8 cellular contexts compared by ENCODE assay signal in genomic region chr2:7097353-7097895, GRCh38.
DNase-seq lines count a peak whose midpoint lies in the region; ATAC-seq and TF ChIP-seq lines count a peak whose summit lies in the region.

No MANE protein-coding gene starts in this region.

- H3K4me3 ChIP-seq in OCI-LY3 (ENCODE audit: low read length) (peak overlapping the region; percentile 69), esophagus squamous epithelium (peak overlapping the region in 1 of 4 donors; percentile 48)

- H3K36me3 ChIP-seq in OCI-LY3 (replicated peaks; ENCODE audit: low read depth, low read length) (no peaks in the 10 kb centered on the region), esophagus squamous epithelium (no peaks in the 10 kb centered on the region)

- H3K27me3 ChIP-seq in OCI-LY3 (ENCODE audit: low read depth, low read length) (peaks cover 10% of the 10 kb centered on the region), esophagus squamous epithelium (no peaks in the 10 kb centered on the region)

- no peaks in the 10 kb centered on the region for H3K9me3 Mint-ChIP-seq in natural killer cell treated with Interleukin-12 subunit alpha and Interleukin-12 subunit beta and Interleukin-15 and Interleukin-18, amount 100 ng/mL, for 72 hours

- H3K9me3 ChIP-seq in OCI-LY3 (ENCODE audit: insufficient read depth, low read length) (0 out of 2 replicates have a peak, but pooled peaks cover 3% of the 10 kb centered on the region), esophagus squamous epithelium (no peaks in the 10 kb centered on the region)

- H3K4me1 Mint-ChIP-seq in natural killer cell treated with Interleukin-12 subunit alpha and Interleukin-12 subunit beta and Interleukin-15 and Interleukin-18, amount 100 ng/mL, for 72 hours (ENCODE audit: low read depth in 2 of 2), result peaks cover 5 to 10% of the 10 kb centered on the region in 2 donors

- TF ChIP-seq POLR2A in esophagus squamous epithelium (IDR thresholded peaks at IDR 0.05), result no peak

- ATAC-seq in GM21529 (IDR thresholded peaks at IDR 0.05; ENCODE audit: unreplicated experiment), result peak; percentile 93
- ATAC-seq in natural killer cell treated with Interleukin-12 subunit alpha and Interleukin-12 subunit beta and Interleukin-15 and Interleukin-18, amount 100 ng/mL, for 72 hours, result peak; percentile 86 to 88

- H3K27ac Mint-ChIP-seq in natural killer cell treated with Interleukin-12 subunit alpha and Interleukin-12 subunit beta and Interleukin-15 and Interleukin-18, amount 100 ng/mL, for 72 hours, result no peak overlapping the region

- 2 to 3% methylated on average over 18 of the region's 18 CpGs for WGBS in esophagus squamous epithelium, 2 donors

- H2AFZ ChIP-seq in OCI-LY3 (ENCODE audit: low read depth, low read length), result peak overlapping the region; percentile 87

- TF ChIP-seq CTCF in OCI-LY3 (IDR thresholded peaks at IDR 0.05; ENCODE audit: low read depth, low read length) (peak; percentile 96), esophagus squamous epithelium (IDR thresholded peaks at IDR 0.05) (peak; percentile 89 to 98 (median 94))

- H3K9ac ChIP-seq in OCI-LY3 (ENCODE audit: low read length), result peak overlapping the region; percentile 31; the same call in 1 of the 2 replicates

- intact Hi-C loops in esophagus squamous epithelium (cut with DNase I), result no loop called here

- H3K36me3 Mint-ChIP-seq in natural killer cell treated with Interleukin-12 subunit alpha and Interleukin-12 subunit beta and Interleukin-15 and Interleukin-18, amount 100 ng/mL, for 72 hours, result no peaks in the 10 kb centered on the region

- peak overlapping the region; percentile 73 for H3K4me3 Mint-ChIP-seq in natural killer cell treated with Interleukin-12 subunit alpha and Interleukin-12 subunit beta and Interleukin-15 and Interleukin-18, amount 100 ng/mL, for 72 hours

- H3K4me1 ChIP-seq in OCI-LY3 (ENCODE audit: low read length), result peaks cover 13% of the 10 kb centered on the region
- H3K4me1 ChIP-seq in esophagus squamous epithelium, result peaks cover 0 to 9% (median 3%) of the 10 kb centered on the region in 3 donors

- H3K79me2 ChIP-seq in OCI-LY3 (ENCODE audit: low read length), result no peaks in the 10 kb centered on the region

- H3K4me2 ChIP-seq in OCI-LY3 (ENCODE audit: low read length), result peak overlapping the region; percentile 86

- no peaks in the 10 kb centered on the region for H4K20me1 ChIP-seq in OCI-LY3 (ENCODE audit: insufficient read depth, low read length)

- DNase-seq in DMS153 treated with DMSO at 0.1 percent for 48 hours (lab: John Stamatoyannopoulos, UW; ENCODE audit: unreplicated experiment) (peak; percentile 88), HuH-7.5 (ENCODE audit: low spot score) (peak; percentile 47), activated T-cell treated with anti-CD3 and anti-CD28 coated beads for 48 hours (ENCODE audit: low read depth) (peak; percentile 69), esophagus squamous epithelium (lab: John Stamatoyannopoulos, UW) (no peak)
- DNase-seq in natural killer cell treated with Interleukin-12 subunit alpha and Interleukin-12 subunit beta and Interleukin-15 and Interleukin-18, amount 100 ng/mL, for 72 hours (ENCODE audit: low spot score), result peak; percentile 77
- peak; percentile 42 to 79 (median 62) for DNase-seq in stimulated activated naive CD4-positive, alpha-beta T cell (lab: John Stamatoyannopoulos, UW)

- no peaks in the 10 kb centered on the region for H3K27me3 Mint-ChIP-seq in natural killer cell treated with Interleukin-12 subunit alpha and Interleukin-12 subunit beta and Interleukin-15 and Interleukin-18, amount 100 ng/mL, for 72 hours

- H3K27ac ChIP-seq in OCI-LY3 (ENCODE audit: low read length), result no peak overlapping the region
- no peak overlapping the region for H3K27ac ChIP-seq in esophagus squamous epithelium
